Comparison of ENCODE assay signal across 11 cellular contexts in genomic region chr12:8420506-8420905, GRCh38. TPM values are rescaled to one million over a fixed set of nuclear protein-coding genes. Genes with fewer than 3 reads are reported as not detected.
"Had no signal": no experiment of that assay in that cellular context is flagged by ENCODE, and none has a peak within 500 bp of the region (broad histone marks: within the 10 kb centered on the region; RNA-seq: fewer than 3 reads in every experiment).

No MANE protein-coding gene starts in this region.

- DNase-seq: HFFc6, KBM-7 had no signal

- H3K4me3 ChIP-seq: GM23338, HAP-1 had no signal

- H3K4me3 Mint-ChIP-seq: GM23338, HFFc6, IgD-negative memory B cell had no signal

- H3K36me3 ChIP-seq: HAP-1 had no signal

- ATAC-seq: GM23338, HCT116, HepG2 had no signal

- H3K27ac Mint-ChIP-seq: GM23338, HFFc6, IgD-negative memory B cell had no signal

- H3K9me3 ChIP-seq: HAP-1 had no signal

- H3K4me1 Mint-ChIP-seq: GM23338, IgD-negative memory B cell had no signal

- H3K9ac ChIP-seq: KMS-11 had no signal

- H3K27me3 Mint-ChIP-seq: IgD-negative memory B cell had no signal

- H3K9me3 Mint-ChIP-seq: GM23338, HFFc6, IgD-negative memory B cell had no signal

- H3K4me1 ChIP-seq: HAP-1 had no signal

- H3K36me3 Mint-ChIP-seq: IgD-negative memory B cell had no signal

- H3K27ac ChIP-seq: HL-60, KMS-11 had no signal

RNA-seq across cellular contexts. Expression of gene CLEC6A, which starts 35.3 kb away (rescaled TPM):
- total RNA-seq: GM23338, H1, HepG2, HFFc6, HT1080 had no signal
- polyA plus RNA-seq: GM23338, H1, HepG2, IgD-negative memory B cell had no signal
